19 cellular contexts compared by ENCODE assay signal in genomic region chr11:78205256-78205655, GRCh38.
"Had no signal": no experiment of that assay in that cellular context is flagged by ENCODE, and none has a peak within 500 bp of the region (broad histone marks: within the 10 kb centered on the region; RNA-seq: fewer than 3 reads in every experiment).

No MANE protein-coding gene starts in this region.

- H3K4me3 ChIP-seq: heart left ventricle, right lobe of liver, SK-N-MC, smooth muscle cell, upper lobe of left lung had no signal

- H3K4me3 Mint-ChIP-seq: memory B cell, neural crest cell had no signal

- H3K9me3 Mint-ChIP-seq: activated naive CD8-positive, alpha-beta T cell treated with anti-CD3 and anti-CD28 coated beads, Interleukin-2, amount 10 ng/mL, durations not matched to agents 7 days and 5 days; activated T-helper 2 cell treated with anti-CD3 and anti-CD28 coated beads, Interferon-gamma antibody, Interleukin-2, Interleukin-4, amounts not matched to agents 10 μg/mL and 5 μg/mL and 100 μg/mL, durations not matched to agents 14 hours and 24 hours and 36 hours; memory B cell; neural crest cell had no signal

- H3K9me3 ChIP-seq: heart left ventricle, right lobe of liver, upper lobe of left lung had no signal

- H3K27me3 Mint-ChIP-seq: activated naive CD8-positive, alpha-beta T cell treated with anti-CD3 and anti-CD28 coated beads, Interleukin-2, amount 10 ng/mL, durations not matched to agents 7 days and 5 days; memory B cell had no signal

- ATAC-seq: activated CD4-positive, CD25-positive, alpha-beta regulatory T cell treated with anti-CD3 and anti-CD28 coated beads, Interleukin-2, amount 50 U/mL, for 24 hours; heart left ventricle; left cardiac atrium; right lobe of liver had no signal

- DNase-seq: activated naive CD4-positive, alpha-beta T cell; activated naive CD8-positive, alpha-beta T cell treated with anti-CD3 and anti-CD28 coated beads, Interleukin-2, amount 10 ng/mL, durations not matched to agents 7 days and 5 days; activated T-cell treated with anti-CD3 and anti-CD28 coated beads for 4 hours; amniotic stem cell; heart left ventricle; islet precursor cell; left cardiac atrium; occipital lobe; right lobe of liver; stimulated activated CD4-positive, alpha-beta T cell treated with anti-CD3 and anti-CD28 coated beads, Interleukin-4, amount 100 ng/mL, for 1 hour; stimulated activated naive CD4-positive, alpha-beta T cell; SW 1271; upper lobe of left lung had no signal

- H3K27me3 ChIP-seq: heart left ventricle, right lobe of liver, upper lobe of left lung had no signal

- H3K27ac ChIP-seq: heart left ventricle, right lobe of liver, SK-N-MC, upper lobe of left lung had no signal

- H3K27ac Mint-ChIP-seq: memory B cell had no signal
